In genomic region chr22:26893034-26893710, GRCh38 we compare ENCODE assay signal across 15 cellular contexts.
DNase-seq lines count a peak whose midpoint lies in the region; ATAC-seq and TF ChIP-seq lines count a peak whose summit lies in the region.
"Had no signal": no experiment of that assay in that cellular context is flagged by ENCODE, and none has a peak within 500 bp of the region (broad histone marks: within the 10 kb centered on the region; RNA-seq: fewer than 3 reads in every experiment).

No MANE protein-coding gene starts in this region.

- intact Hi-C loops in left ventricle myocardium inferior (cut with micrococcal nuclease) = no loop called here
- intact Hi-C loops in left ventricle myocardium superior (cut with micrococcal nuclease) = no loop called here

- H3K27me3 ChIP-seq in right atrium auricular region = no peaks in the 10 kb centered on the region
- peaks cover 6% of the 10 kb centered on the region for H3K27me3 ChIP-seq in left ventricle myocardium inferior (ENCODE audit: low read depth)
- H3K27me3 ChIP-seq in CD8-positive, alpha-beta memory T cell (ENCODE audit: insufficient read depth, low read length, poor library complexity, severe bottlenecking) = no peaks in the 10 kb centered on the region

- no peaks in the 10 kb centered on the region for H3K4me1 Mint-ChIP-seq in CD8-positive, alpha-beta memory T cell

- H3K9me3 Mint-ChIP-seq in CD8-positive, alpha-beta memory T cell = peaks cover 0 to 8% (median 0%) of the 10 kb centered on the region in 5 donors

- CTCF ChIA-PET in CD8-positive, alpha-beta memory T cell (lab: Charles Lee) = no interaction called here

- POLR2A ChIA-PET in CD8-positive, alpha-beta memory T cell (lab: Charles Lee) = no interaction called here

- TF ChIP-seq CTCF in right atrium auricular region (IDR thresholded peaks at IDR 0.05) (no peak), left ventricle myocardium inferior (IDR thresholded peaks at IDR 0.05; ENCODE audit: borderline replicate concordance) (no peak)

- ATAC-seq in HG02852 (IDR thresholded peaks at IDR 0.05; ENCODE audit: unreplicated experiment) (no peak), HG02642 (IDR thresholded peaks at IDR 0.05; ENCODE audit: poor library complexity, unreplicated experiment) (no peak), left ventricle myocardium superior (no peak)
- ATAC-seq: stimulated activated naive CD8-positive, alpha-beta T cell treated with anti-CD3 and anti-CD28 coated beads, Interleukin-15, Interleukin-2, amounts not matched to agents 100 U/mL and 50 U/mL, for 24 hours had no signal

- no peaks in the 10 kb centered on the region for H3K9me3 ChIP-seq in right atrium auricular region
- no peaks in the 10 kb centered on the region for H3K9me3 ChIP-seq in left ventricle myocardium inferior (replicated peaks)
- H3K9me3 ChIP-seq in CD8-positive, alpha-beta memory T cell (ENCODE audit: low read length) = no peaks in the 10 kb centered on the region
- H3K9me3 ChIP-seq: SK-N-SH had no signal

- H3K36me3 Mint-ChIP-seq in CD8-positive, alpha-beta memory T cell = peaks cover 0 to 9% (median 4%) of the 10 kb centered on the region in 3 donors

- peak; percentile 34 for DNase-seq in right atrium auricular region (ENCODE audit: low spot score)
- no peak for DNase-seq in left ventricle myocardium inferior
- DNase-seq in NCI-H69 (lab: John Stamatoyannopoulos, UW) = peak; percentile 49
- DNase-seq in left kidney (ENCODE audit: low read depth, low spot score) = peak; percentile 34
- DNase-seq in CD8-positive, alpha-beta memory T cell = no peak
- no peak for DNase-seq in left ventricle myocardium superior
- DNase-seq: activated CD4-positive, alpha-beta T cell treated with anti-CD3 and anti-CD28 coated beads for 4 hours; activated gamma-delta T cell; cerebellar nuclear complex; NCI-H526 treated with DMSO at 0.1 percent for 48 hours; SK-N-SH; stimulated activated CD4-positive, alpha-beta T cell treated with anti-CD3 and anti-CD28 coated beads, Interleukin-2, amount 100 ng/mL, for 24 hours; stimulated activated naive CD8-positive, alpha-beta T cell treated with anti-CD3 and anti-CD28 coated beads, Interleukin-15, Interleukin-2, amounts not matched to agents 100 U/mL and 50 U/mL, for 24 hours had no signal

- H3K4me1 ChIP-seq in right atrium auricular region (peaks cover 0 to 10% of the 10 kb centered on the region in 2 donors), left ventricle myocardium inferior (no peaks in the 10 kb centered on the region)
- no peaks in the 10 kb centered on the region for H3K4me1 ChIP-seq in CD8-positive, alpha-beta memory T cell (ENCODE audit: insufficient read depth, low read length)

- no peak overlapping the region for H3K27ac ChIP-seq in right atrium auricular region
- H3K27ac ChIP-seq in left ventricle myocardium inferior (replicated peaks) = no peak overlapping the region
- H3K27ac ChIP-seq in CD8-positive, alpha-beta memory T cell (ENCODE audit: low read depth, low read length) = no peak overlapping the region

- H3K36me3 ChIP-seq in right atrium auricular region = no peaks in the 10 kb centered on the region
- no peaks in the 10 kb centered on the region for H3K36me3 ChIP-seq in left ventricle myocardium inferior
- H3K36me3 ChIP-seq in CD8-positive, alpha-beta memory T cell (ENCODE audit: insufficient read depth, low read length) = no peaks in the 10 kb centered on the region

- H3K27me3 Mint-ChIP-seq in CD8-positive, alpha-beta memory T cell = peaks cover 22 to 45% of the 10 kb centered on the region in 2 donors

- H3K27ac Mint-ChIP-seq in CD8-positive, alpha-beta memory T cell = no peak overlapping the region

- H3K4me3 ChIP-seq in right atrium auricular region (no peak overlapping the region), left ventricle myocardium inferior (no peak overlapping the region)
- no peak overlapping the region for H3K4me3 ChIP-seq in CD8-positive, alpha-beta memory T cell (ENCODE audit: low read length)

- no peak overlapping the region for H3K4me3 Mint-ChIP-seq in CD8-positive, alpha-beta memory T cell

Comparison
In these comparisons a context has a peak if more than half of its experiments do, and no peak if none do; other contexts are left out.
1. DNase-seq: peak in right atrium auricular region (single experiment), NCI-H69 (single experiment) and left kidney (single experiment); none in left ventricle myocardium inferior (single experiment), CD8-positive, alpha-beta memory T cell (0 of 5) and left ventricle myocardium superior (single experiment).